Comparison of ENCODE assay signal across 1 cellular context in genomic region chr11:74134661-74135515, GRCh38.
TF ChIP-seq lines count a peak whose summit lies in the region.

No MANE protein-coding gene starts in this region.

TF ChIP-seq in WTC11, 78 proteins besides CTCF, POLR2A, EP300 and RAD21 (continued from another document):
- no peak for TF ChIP-seq PRDM15 (CRISPR knock-in tag; IDR thresholded peaks at IDR 0.05)
- no peak for TF ChIP-seq STAT6 (CRISPR knock-in tag; conservative IDR thresholded peaks at IDR 0.05; ENCODE audit: low read depth)
- TF ChIP-seq CREM (CRISPR knock-in tag; IDR thresholded peaks at IDR 0.05) = no peak
- no peak for TF ChIP-seq ZNF425 (CRISPR knock-in tag; conservative IDR thresholded peaks at IDR 0.05)
- TF ChIP-seq AFF4 (CRISPR knock-in tag; IDR thresholded peaks at IDR 0.05; ENCODE audit: borderline replicate concordance) = no peak
- TF ChIP-seq ELF4 (CRISPR knock-in tag; IDR thresholded peaks at IDR 0.05; ENCODE audit: low read depth) = no peak
- TF ChIP-seq ZNF219 (CRISPR knock-in tag; IDR thresholded peaks at IDR 0.05; ENCODE audit: borderline replicate concordance) = no peak
- no peak for TF ChIP-seq FOXK1 (CRISPR knock-in tag; IDR thresholded peaks at IDR 0.05)
- TF ChIP-seq IRF2 (CRISPR knock-in tag; IDR thresholded peaks at IDR 0.05; ENCODE audit: borderline replicate concordance, low read depth) = no peak
